1 cellular context compared by ENCODE assay signal in the genomic region with DNA sequence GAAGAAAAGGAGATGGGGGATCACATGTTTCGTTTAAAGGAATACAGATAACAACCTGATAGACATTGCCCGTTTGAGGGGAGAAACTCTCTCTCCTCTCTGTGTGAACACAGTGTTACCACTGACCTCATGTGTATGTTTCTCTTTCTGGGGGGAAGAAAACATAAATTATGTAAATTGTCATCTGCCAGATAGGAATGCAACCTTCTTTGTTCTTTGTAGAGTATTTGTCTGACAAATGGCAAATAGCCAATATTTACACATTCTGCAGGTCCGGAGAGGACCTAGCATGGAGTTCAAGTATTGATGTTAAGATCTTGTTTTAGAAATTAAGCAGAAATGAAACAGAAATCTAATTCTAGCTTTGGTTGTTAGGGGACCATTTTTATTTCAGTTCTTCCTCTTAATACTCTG.
TF ChIP-seq lines count a peak whose summit lies in the region.

No MANE protein-coding gene starts in this region.

TF ChIP-seq in GM12878, 131 proteins besides CTCF, POLR2A, EP300 and RAD21:
- no peak for TF ChIP-seq SKIL (IDR thresholded peaks at IDR 0.05; ENCODE audit: low read depth, poor library complexity, severe bottlenecking)
- no peak for TF ChIP-seq NRF1 (conservative IDR thresholded peaks at IDR 0.05; ENCODE audit: low read depth, low read length)
- TF ChIP-seq MTA3 (IDR thresholded peaks at IDR 0.05; ENCODE audit: borderline replicate concordance, low read length): no peak
- TF ChIP-seq, protein P1, sequence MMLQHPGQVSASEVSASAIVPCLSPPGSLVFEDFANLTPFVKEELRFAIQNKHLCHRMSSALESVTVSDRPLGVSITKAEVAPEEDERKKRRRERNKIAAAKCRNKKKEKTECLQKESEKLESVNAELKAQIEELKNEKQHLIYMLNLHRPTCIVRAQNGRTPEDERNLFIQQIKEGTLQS (IDR thresholded peaks at IDR 0.05; ENCODE audit: borderline replicate concordance, extremely low read depth, low read depth, low read length): no peak
- no peak for TF ChIP-seq ZBTB4 (CRISPR knock-in tag; IDR thresholded peaks at IDR 0.05)
- no peak for TF ChIP-seq CUX1 (IDR thresholded peaks at IDR 0.05; ENCODE audit: insufficient replicate concordance, low read depth, low read length)
- TF ChIP-seq RFX5 (IDR thresholded peaks at IDR 0.05; ENCODE audit: low read depth, low read length): no peak
- no peak for TF ChIP-seq NR2C2 (IDR thresholded peaks at IDR 0.05; ENCODE audit: borderline replicate concordance, control insufficient read depth, insufficient read length, low read depth)
- TF ChIP-seq ASH2L (IDR thresholded peaks at IDR 0.05; ENCODE audit: borderline replicate concordance, low read depth): no peak
- TF ChIP-seq, protein P2, sequence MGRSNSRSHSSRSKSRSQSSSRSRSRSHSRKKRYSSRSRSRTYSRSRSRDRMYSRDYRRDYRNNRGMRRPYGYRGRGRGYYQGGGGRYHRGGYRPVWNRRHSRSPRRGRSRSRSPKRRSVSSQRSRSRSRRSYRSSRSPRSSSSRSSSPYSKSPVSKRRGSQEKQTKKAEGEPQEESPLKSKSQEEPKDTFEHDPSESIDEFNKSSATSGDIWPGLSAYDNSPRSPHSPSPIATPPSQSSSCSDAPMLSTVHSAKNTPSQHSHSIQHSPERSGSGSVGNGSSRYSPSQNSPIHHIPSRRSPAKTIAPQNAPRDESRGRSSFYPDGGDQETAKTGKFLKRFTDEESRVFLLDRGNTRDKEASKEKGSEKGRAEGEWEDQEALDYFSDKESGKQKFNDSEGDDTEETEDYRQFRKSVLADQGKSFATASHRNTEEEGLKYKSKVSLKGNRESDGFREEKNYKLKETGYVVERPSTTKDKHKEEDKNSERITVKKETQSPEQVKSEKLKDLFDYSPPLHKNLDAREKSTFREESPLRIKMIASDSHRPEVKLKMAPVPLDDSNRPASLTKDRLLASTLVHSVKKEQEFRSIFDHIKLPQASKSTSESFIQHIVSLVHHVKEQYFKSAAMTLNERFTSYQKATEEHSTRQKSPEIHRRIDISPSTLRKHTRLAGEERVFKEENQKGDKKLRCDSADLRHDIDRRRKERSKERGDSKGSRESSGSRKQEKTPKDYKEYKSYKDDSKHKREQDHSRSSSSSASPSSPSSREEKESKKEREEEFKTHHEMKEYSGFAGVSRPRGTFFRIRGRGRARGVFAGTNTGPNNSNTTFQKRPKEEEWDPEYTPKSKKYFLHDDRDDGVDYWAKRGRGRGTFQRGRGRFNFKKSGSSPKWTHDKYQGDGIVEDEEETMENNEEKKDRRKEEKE (IDR thresholded peaks at IDR 0.05): no peak
- TF ChIP-seq, protein P3, sequence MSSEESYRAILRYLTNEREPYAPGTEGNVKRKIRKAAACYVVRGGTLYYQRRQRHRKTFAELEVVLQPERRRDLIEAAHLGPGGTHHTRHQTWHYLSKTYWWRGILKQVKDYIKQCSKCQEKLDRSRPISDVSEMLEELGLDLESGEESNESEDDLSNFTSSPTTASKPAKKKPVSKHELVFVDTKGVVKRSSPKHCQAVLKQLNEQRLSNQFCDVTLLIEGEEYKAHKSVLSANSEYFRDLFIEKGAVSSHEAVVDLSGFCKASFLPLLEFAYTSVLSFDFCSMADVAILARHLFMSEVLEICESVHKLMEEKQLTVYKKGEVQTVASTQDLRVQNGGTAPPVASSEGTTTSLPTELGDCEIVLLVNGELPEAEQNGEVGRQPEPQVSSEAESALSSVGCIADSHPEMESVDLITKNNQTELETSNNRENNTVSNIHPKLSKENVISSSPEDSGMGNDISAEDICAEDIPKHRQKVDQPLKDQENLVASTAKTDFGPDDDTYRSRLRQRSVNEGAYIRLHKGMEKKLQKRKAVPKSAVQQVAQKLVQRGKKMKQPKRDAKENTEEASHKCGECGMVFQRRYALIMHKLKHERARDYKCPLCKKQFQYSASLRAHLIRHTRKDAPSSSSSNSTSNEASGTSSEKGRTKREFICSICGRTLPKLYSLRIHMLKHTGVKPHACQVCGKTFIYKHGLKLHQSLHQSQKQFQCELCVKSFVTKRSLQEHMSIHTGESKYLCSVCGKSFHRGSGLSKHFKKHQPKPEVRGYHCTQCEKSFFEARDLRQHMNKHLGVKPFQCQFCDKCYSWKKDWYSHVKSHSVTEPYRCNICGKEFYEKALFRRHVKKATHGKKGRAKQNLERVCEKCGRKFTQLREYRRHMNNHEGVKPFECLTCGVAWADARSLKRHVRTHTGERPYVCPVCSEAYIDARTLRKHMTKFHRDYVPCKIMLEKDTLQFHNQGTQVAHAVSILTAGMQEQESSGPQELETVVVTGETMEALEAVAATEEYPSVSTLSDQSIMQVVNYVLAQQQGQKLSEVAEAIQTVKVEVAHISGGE (CRISPR knock-in tag; IDR thresholded peaks at IDR 0.05): no peak
- no peak for TF ChIP-seq RCOR1 (conservative IDR thresholded peaks at IDR 0.05; ENCODE audit: low read depth, low read length)
- TF ChIP-seq YY1 (IDR thresholded peaks at IDR 0.05; ENCODE audit: low read depth, low read length): no peak
- no peak for TF ChIP-seq BRCA1 (IDR thresholded peaks at IDR 0.05; ENCODE audit: low read depth, low read length)
- TF ChIP-seq POLR2AphosphoS2 (IDR thresholded peaks at IDR 0.05; ENCODE audit: low read depth, low read length): no peak
- no peak for TF ChIP-seq CREM (IDR thresholded peaks at IDR 0.05; ENCODE audit: low read depth)
